In the genomic region with DNA sequence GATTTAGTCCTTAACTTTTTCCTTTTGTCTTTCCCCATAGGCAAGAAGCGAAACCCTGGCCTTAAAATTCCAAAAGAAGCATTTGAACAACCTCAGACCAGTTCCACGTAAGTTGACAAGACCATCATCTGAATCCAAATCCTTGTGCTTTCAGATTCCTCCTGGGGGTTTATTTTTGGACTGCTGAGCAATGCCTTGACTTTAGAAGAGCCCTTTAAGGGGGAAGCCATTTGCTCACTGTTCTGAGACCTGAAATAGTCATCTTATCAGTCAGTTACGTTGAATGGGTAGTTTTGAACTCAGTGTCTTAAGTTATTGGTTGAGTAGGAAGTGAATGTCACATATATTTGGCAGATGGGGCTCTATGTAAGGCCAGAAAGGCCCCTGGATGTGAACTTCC, we compare ENCODE assay signal across 18 cellular contexts.
DNase-seq lines count a peak whose midpoint lies in the region; ATAC-seq and TF ChIP-seq lines count a peak whose summit lies in the region.
"Had no signal": no experiment of that assay in that cellular context is flagged by ENCODE, and none has a peak within 500 bp of the region (broad histone marks: within the 10 kb centered on the region; RNA-seq: fewer than 3 reads in every experiment).

No MANE protein-coding gene starts in this region.

- intact Hi-C loops in OCI-LY7 (cut with micrococcal nuclease; ENCODE audit: unreplicated experiment), result no loop called here
- intact Hi-C loops in stomach (cut with DNase I; ENCODE audit: low total_unique reads), result no loop called here

- H3K27ac Mint-ChIP-seq in naive thymus-derived CD8-positive, alpha-beta T cell, result peak overlapping the region in 6 of 10 donors; percentile 6 to 72 (median 39)
- H3K27ac Mint-ChIP-seq in stimulated activated naive B cell treated with anti-CD40 and anti-IgM and Interleukin-4, amounts not matched to agents 10 μg/mL and 1 μg/mL and 100 μg/mL, for 72 hours, result no peak overlapping the region
- H3K27ac Mint-ChIP-seq: HFFc6 had no signal

- no peak for ATAC-seq in naive thymus-derived CD8-positive, alpha-beta T cell
- ATAC-seq in GM21576 (IDR thresholded peaks at IDR 0.05; ENCODE audit: unreplicated experiment), result no peak
- no peak for ATAC-seq in stimulated activated naive B cell treated with anti-CD40 and anti-IgM and Interleukin-4, amounts not matched to agents 10 μg/mL and 1 μg/mL and 100 μg/mL, for 72 hours (replicated peaks)
- ATAC-seq: Right ventricle myocardium inferior had no signal

- TF ChIP-seq CTCF in cardiac muscle cell (IDR thresholded peaks at IDR 0.05; ENCODE audit: low read depth, low read length) (no peak), right atrium auricular region (IDR thresholded peaks at IDR 0.05) (no peak), OCI-LY7 (conservative IDR thresholded peaks at IDR 0.05; ENCODE audit: low read length) (no peak), stomach (IDR thresholded peaks at IDR 0.05) (no peak)

- H3K36me3 Mint-ChIP-seq in naive thymus-derived CD8-positive, alpha-beta T cell, result peaks cover 26 to 47% (median 41%) of the 10 kb centered on the region in 3 donors
- peaks cover 6 to 13% of the 10 kb centered on the region in 2 donors for H3K36me3 Mint-ChIP-seq in stimulated activated naive B cell treated with anti-CD40 and anti-IgM and Interleukin-4, amounts not matched to agents 10 μg/mL and 1 μg/mL and 100 μg/mL, for 72 hours

- CTCF ChIA-PET in OCI-LY7 (lab: Charles Lee; ENCODE audit: unreplicated experiment), result interaction anchor here (1.3 to 1.6 kb wide), 2 partner anchors 11 to 19 kb away, joined by 5 to 7 read pairs; no protein-coding TSS in a partner anchor

- POLR2A ChIA-PET in OCI-LY7 (lab: Charles Lee), result interaction anchor here (0.7 to 5.9 kb wide), 6 partner anchors 11 to 327 kb away, joined by 3 to 37 read pairs (median 4); no protein-coding TSS in a partner anchor
- POLR2A ChIA-PET in naive thymus-derived CD8-positive, alpha-beta T cell (lab: Charles Lee), result no interaction called here

- H3K4me1 ChIP-seq in cardiac muscle cell (ENCODE audit: low read depth), result peaks cover 21% of the 10 kb centered on the region
- peaks cover 0 to 22% of the 10 kb centered on the region in 2 donors for H3K4me1 ChIP-seq in right atrium auricular region
- peaks cover 49% of the 10 kb centered on the region for H3K4me1 ChIP-seq in OCI-LY7 (ENCODE audit: insufficient read depth, low read length, poor library complexity, severe bottlenecking)
- peaks cover 9 to 35% (median 23%) of the 10 kb centered on the region in 4 donors for H3K4me1 ChIP-seq in stomach

- H3K79me2 ChIP-seq in OCI-LY7 (ENCODE audit: insufficient read depth, low read depth, low read length), result no peaks in the 10 kb centered on the region

- TF ChIP-seq POLR2A in stomach (IDR thresholded peaks at IDR 0.05), result no peak

- no peaks in the 10 kb centered on the region for H3K9me3 ChIP-seq in cardiac muscle cell (ENCODE audit: low read depth)
- H3K9me3 ChIP-seq in right atrium auricular region, result no peaks in the 10 kb centered on the region
- H3K9me3 ChIP-seq in OCI-LY7 (ENCODE audit: low read length), result no peaks in the 10 kb centered on the region
- H3K9me3 ChIP-seq in stomach, result no peaks in the 10 kb centered on the region

- no peaks in the 10 kb centered on the region for H3K9me2 ChIP-seq in OCI-LY7 (ENCODE audit: insufficient read depth, low read length)

- 84 to 95% (median 90%) methylated on average over 3 of the region's 3 CpGs for WGBS in stomach, 5 donors

- H3K9me3 Mint-ChIP-seq in naive thymus-derived CD8-positive, alpha-beta T cell, result no peaks in the 10 kb centered on the region
- no peaks in the 10 kb centered on the region for H3K9me3 Mint-ChIP-seq in stimulated activated naive B cell treated with anti-CD40 and anti-IgM and Interleukin-4, amounts not matched to agents 10 μg/mL and 1 μg/mL and 100 μg/mL, for 72 hours
- H3K9me3 Mint-ChIP-seq: HFFc6 had no signal

- TF ChIP-seq EP300 in stomach (IDR thresholded peaks at IDR 0.05), result no peak

- no peak overlapping the region for H3K4me3 ChIP-seq in cardiac muscle cell
- no peak overlapping the region for H3K4me3 ChIP-seq in right atrium auricular region
- no peak overlapping the region for H3K4me3 ChIP-seq in OCI-LY7 (ENCODE audit: low read depth, low read length, poor library complexity, severe bottlenecking)
- no peak overlapping the region for H3K4me3 ChIP-seq in stomach
- H3K4me3 ChIP-seq: K562 had no signal

- no peaks in the 10 kb centered on the region for H3K27me3 Mint-ChIP-seq in naive thymus-derived CD8-positive, alpha-beta T cell
- H3K27me3 Mint-ChIP-seq in stimulated activated naive B cell treated with anti-CD40 and anti-IgM and Interleukin-4, amounts not matched to agents 10 μg/mL and 1 μg/mL and 100 μg/mL, for 72 hours, result no peaks in the 10 kb centered on the region

- H3K27ac ChIP-seq in cardiac muscle cell (peak overlapping the region; percentile 42), right atrium auricular region (peak overlapping the region in 1 of 2 donors; percentile 23), OCI-LY7 (ENCODE audit: low read depth, low read length, poor library complexity, severe bottlenecking) (no peak overlapping the region), stomach (no peak overlapping the region)
- H3K27ac ChIP-seq: HL-60 had no signal

- H3K4me2 ChIP-seq in OCI-LY7 (ENCODE audit: low read length), result no peak overlapping the region

- DNase-seq in cardiac muscle cell (ENCODE audit: low read depth in 1 of 2, low spot score in 1 of 2) (no peak), right atrium auricular region (ENCODE audit: low spot score) (no peak), OCI-LY7 (ENCODE audit: low spot score) (no peak), NCI-H82 (lab: John Stamatoyannopoulos, UW) (no peak), stomach (no peak)
- no peak for DNase-seq in naive thymus-derived CD8-positive, alpha-beta T cell
- DNase-seq in stimulated activated naive B cell treated with anti-CD40 and anti-IgM and Interleukin-4, amounts not matched to agents 10 μg/mL and 1 μg/mL and 100 μg/mL, for 72 hours, result no peak
- DNase-seq: DND-41; GDM1; HFFc6; NCI-H1048; NCI-H146; NCI-H2227 treated with DMSO at 0.1 percent for 48 hours; NK-92 treated with Interleukin-12 subunit alpha and Interleukin-12 subunit beta, amount 100 ng/mL, for 24 hours had no signal

- H3K27me3 ChIP-seq in cardiac muscle cell (no peaks in the 10 kb centered on the region), right atrium auricular region (no peaks in the 10 kb centered on the region), stomach (no peaks in the 10 kb centered on the region)

- H2AFZ ChIP-seq in OCI-LY7 (ENCODE audit: low read length), result peak overlapping the region; percentile 16; the same call in 1 of the 2 replicates

- peaks cover 16 to 45% (median 42%) of the 10 kb centered on the region in 4 donors for H3K4me1 Mint-ChIP-seq in naive thymus-derived CD8-positive, alpha-beta T cell
- H3K4me1 Mint-ChIP-seq in stimulated activated naive B cell treated with anti-CD40 and anti-IgM and Interleukin-4, amounts not matched to agents 10 μg/mL and 1 μg/mL and 100 μg/mL, for 72 hours, result peaks cover 26 to 47% of the 10 kb centered on the region in 2 donors

- BruUV-seq in OCI-LY7 (replicated peaks; lab: Mats Ljungman, UMichigan), result no TSS peak

- no peaks in the 10 kb centered on the region for H4K20me1 ChIP-seq in OCI-LY7 (ENCODE audit: insufficient read depth, low read length)

- no peak overlapping the region for H3K4me3 Mint-ChIP-seq in naive thymus-derived CD8-positive, alpha-beta T cell
- no peak overlapping the region for H3K4me3 Mint-ChIP-seq in stimulated activated naive B cell treated with anti-CD40 and anti-IgM and Interleukin-4, amounts not matched to agents 10 μg/mL and 1 μg/mL and 100 μg/mL, for 72 hours
- H3K4me3 Mint-ChIP-seq: HFFc6 had no signal

- H3K36me3 ChIP-seq in cardiac muscle cell, result no peaks in the 10 kb centered on the region
- no peaks in the 10 kb centered on the region for H3K36me3 ChIP-seq in right atrium auricular region
- H3K36me3 ChIP-seq in OCI-LY7 (ENCODE audit: insufficient read depth, low read length), result no peaks in the 10 kb centered on the region
- peaks cover 0 to 11% (median 0%) of the 10 kb centered on the region in 4 donors for H3K36me3 ChIP-seq in stomach
